22 cellular contexts compared by ENCODE assay signal in genomic region chr3:69744507-69744906, GRCh38. TPM values are rescaled to one million over a fixed set of nuclear protein-coding genes. Genes with fewer than 3 reads are reported as not detected.
DNase-seq lines count a peak whose midpoint lies in the region; ATAC-seq, FAIRE-seq and TF ChIP-seq lines count a peak whose summit lies in the region.
"Had no signal": no experiment of that assay in that cellular context is flagged by ENCODE, and none has a peak within 500 bp of the region (broad histone marks: within the 10 kb centered on the region; RNA-seq: fewer than 3 reads in every experiment).

No MANE protein-coding gene starts in this region.

- H3K4me1 ChIP-seq in breast epithelium (no peaks in the 10 kb centered on the region), astrocyte (ENCODE audit: insufficient read depth, low read length) (peaks cover 5% of the 10 kb centered on the region), gastroesophageal sphincter (peaks cover 48 to 87% (median 61%) of the 10 kb centered on the region in 3 donors), vagina (peaks cover 45% of the 10 kb centered on the region)

- DNase-seq in breast epithelium (ENCODE audit: low spot score in 2 of 2) (no peak), MCF 10A (ENCODE audit: unreplicated experiment) (no peak), astrocyte (ENCODE audit: low read depth) (no peak), vagina (ENCODE audit: extremely low spot score in 2 of 2) (no peak), H4 (ENCODE audit: low spot score) (no peak), NCI-H1694 (lab: John Stamatoyannopoulos, UW) (no peak), NCI-H526 treated with DMSO at 0.1 percent for 48 hours (lab: John Stamatoyannopoulos, UW) (no peak)
- DNase-seq: AML-193, C1 segment of cervical spinal cord, DMS53, GF-D8, H7, KBM-7, NCI-H1417, NCI-H187, NCI-H2107, NCI-H510A, NCI-H748 treated with DMSO at 0.1 percent for 48 hours had no signal

- H3K27me3 Mint-ChIP-seq in MCF 10A (ENCODE audit: insufficient read depth, unreplicated experiment) (no peaks in the 10 kb centered on the region), astrocyte (ENCODE audit: low read depth, unreplicated experiment) (no peaks in the 10 kb centered on the region)

- H3K27me3 ChIP-seq in breast epithelium (no peaks in the 10 kb centered on the region), astrocyte (ENCODE audit: insufficient read depth, low read length) (peaks cover 3% of the 10 kb centered on the region), gastroesophageal sphincter (no peaks in the 10 kb centered on the region), vagina (no peaks in the 10 kb centered on the region)

- no peak overlapping the region for H3K4me3 Mint-ChIP-seq in MCF 10A (ENCODE audit: unreplicated experiment)
- H3K4me3 Mint-ChIP-seq in astrocyte (ENCODE audit: unreplicated experiment) = no peak overlapping the region

- H3K9me3 Mint-ChIP-seq in MCF 10A (ENCODE audit: unreplicated experiment) (no peaks in the 10 kb centered on the region), astrocyte (ENCODE audit: unreplicated experiment) (no peaks in the 10 kb centered on the region)

- CTCF ChIA-PET in MCF 10A (lab: Yijun Ruan, JAX) = no interaction called here

- no peak overlapping the region for H3K9ac ChIP-seq in astrocyte (ENCODE audit: low read length)

- POLR2A ChIA-PET in MCF 10A (lab: Yijun Ruan, JAX) = no interaction called here

- TF ChIP-seq EP300 in gastroesophageal sphincter (IDR thresholded peaks at IDR 0.05) = no peak

- TF ChIP-seq POLR2A in breast epithelium (IDR thresholded peaks at IDR 0.05) = no peak
- TF ChIP-seq POLR2A in gastroesophageal sphincter (IDR thresholded peaks at IDR 0.05) = no peak
- no peak for TF ChIP-seq POLR2A in vagina (IDR thresholded peaks at IDR 0.05)

- H3K4me2 ChIP-seq in astrocyte (ENCODE audit: low read length) = no peak overlapping the region

- H3K4me1 Mint-ChIP-seq in MCF 10A (ENCODE audit: insufficient read depth, unreplicated experiment) = peaks cover 6% of the 10 kb centered on the region
- peaks cover 26% of the 10 kb centered on the region for H3K4me1 Mint-ChIP-seq in astrocyte (ENCODE audit: low read depth, unreplicated experiment)

- no peak for FAIRE-seq in astrocyte (lab: Jason Lieb, UNC)
- FAIRE-seq: GM19239 had no signal

- TF ChIP-seq CTCF in breast epithelium (IDR thresholded peaks at IDR 0.05) = no peak
- no peak for TF ChIP-seq CTCF in MCF 10A (IDR thresholded peaks at IDR 0.05; ENCODE audit: unreplicated experiment)
- no peak for TF ChIP-seq CTCF in astrocyte (IDR thresholded peaks at IDR 0.05; ENCODE audit: insufficient read depth, low read depth, low read length)
- no peak for TF ChIP-seq CTCF in gastroesophageal sphincter (IDR thresholded peaks at IDR 0.05)
- no peak for TF ChIP-seq CTCF in vagina (IDR thresholded peaks at IDR 0.05)

- 49 to 75% methylated on average over 3 of the region's 3 CpGs for WGBS in gastroesophageal sphincter (ENCODE audit: low coverage in 1 of 2), 2 donors

- H3K9me3 ChIP-seq in breast epithelium = no peaks in the 10 kb centered on the region
- H3K9me3 ChIP-seq in astrocyte (ENCODE audit: insufficient read depth, low read depth, low read length) = no peaks in the 10 kb centered on the region
- H3K9me3 ChIP-seq in gastroesophageal sphincter = no peaks in the 10 kb centered on the region
- H3K9me3 ChIP-seq in vagina = no peaks in the 10 kb centered on the region

- no peaks in the 10 kb centered on the region for H3K36me3 ChIP-seq in breast epithelium
- no peaks in the 10 kb centered on the region for H3K36me3 ChIP-seq in astrocyte (ENCODE audit: insufficient read depth, low read length)
- H3K36me3 ChIP-seq in gastroesophageal sphincter = no peaks in the 10 kb centered on the region
- H3K36me3 ChIP-seq in vagina = no peaks in the 10 kb centered on the region

- no peak overlapping the region for H2AFZ ChIP-seq in astrocyte (ENCODE audit: low read depth, low read length)

- H3K27ac ChIP-seq in breast epithelium (peak overlapping the region; percentile 54 to 70), astrocyte (ENCODE audit: low read depth, low read length) (no peak overlapping the region), gastroesophageal sphincter (peak overlapping the region; percentile 52 to 91 (median 90)), vagina (peak overlapping the region; percentile 85)

- H3K79me2 ChIP-seq in astrocyte (ENCODE audit: insufficient read depth, low read length) = no peaks in the 10 kb centered on the region

- no peaks in the 10 kb centered on the region for H4K20me1 ChIP-seq in astrocyte (ENCODE audit: insufficient read depth, low read length)

- intact Hi-C loops in breast epithelium (cut with DNase I; ENCODE audit: low total_unique reads) = no loop called here
- intact Hi-C loops in MCF 10A (cut with micrococcal nuclease) = no loop called here
- intact Hi-C loops in vagina (cut with DNase I) = no loop called here

- H3K4me3 ChIP-seq in breast epithelium (no peak overlapping the region), astrocyte (ENCODE audit: insufficient read depth, low read depth, low read length) (no peak overlapping the region), gastroesophageal sphincter (no peak overlapping the region), vagina (no peak overlapping the region)

- H3K27ac Mint-ChIP-seq in MCF 10A (ENCODE audit: low read depth, unreplicated experiment) = no peak overlapping the region
- H3K27ac Mint-ChIP-seq in astrocyte (ENCODE audit: unreplicated experiment) = peak overlapping the region; percentile 37

- no TSS peak for BruUV-seq in MCF 10A (replicated peaks; lab: Mats Ljungman, UMichigan)

- no peak for ATAC-seq in gastroesophageal sphincter
- ATAC-seq: Panc1, SK-N-SH treated with all-trans-retinoic acid at 6 μM for 48 hours had no signal

- H3K36me3 Mint-ChIP-seq in MCF 10A (ENCODE audit: insufficient read depth, unreplicated experiment) = no peaks in the 10 kb centered on the region
- no peaks in the 10 kb centered on the region for H3K36me3 Mint-ChIP-seq in astrocyte (ENCODE audit: low read depth, unreplicated experiment)

RNA-seq across cellular contexts. Expression of gene MITF, which starts 5.2 kb away (rescaled TPM):
- 10 to 100 TPM; 23.3 to 45.8 (median 25.6) TPM for total RNA-seq in breast epithelium
- total RNA-seq in MCF 10A (2022) = 7.4 and 16.1 TPM in 2 replicates
- total RNA-seq in astrocyte = 6.0 and 6.2 TPM in 2 replicates
- 10 to 100 TPM; 44.8 to 86.8 (median 77.9) TPM for total RNA-seq in gastroesophageal sphincter
- 57.7 TPM for total RNA-seq in vagina
- 5.1 and 5.8 TPM in 2 replicates for total RNA-seq in H4 (2014; rRNA removed; shearing (Covaris generic))
